In genomic region chr12:10753066-10753465, GRCh38 we compare ENCODE assay signal across 1 cellular context.
A peak's percentile ranks its signal among the peaks of the same experiment; 100 is the strongest.
TF ChIP-seq lines count a peak whose summit lies in the region.

No MANE protein-coding gene starts in this region.

TF ChIP-seq in HEK293, 187 proteins besides CTCF, POLR2A, EP300 and RAD21:
- TF ChIP-seq PRDM2 (tag by site-specific recombination; IDR thresholded peaks at IDR 0.05; ENCODE audit: borderline replicate concordance) (no peak), ZNF354C (tag by site-specific recombination; IDR thresholded peaks at IDR 0.05; ENCODE audit: borderline replicate concordance, low read depth) (no peak), PRDM4 (tag by site-specific recombination; IDR thresholded peaks at IDR 0.05) (no peak), WT1 (tag by site-specific recombination; IDR thresholded peaks at IDR 0.05) (no peak), ZFP69B (tag by site-specific recombination; IDR thresholded peaks at IDR 0.05) (no peak), ZFHX2 (tag by site-specific recombination; conservative IDR thresholded peaks at IDR 0.05) (peak; percentile 73), EGR2 (tag by site-specific recombination; IDR thresholded peaks at IDR 0.05; ENCODE audit: low read depth) (peak; percentile 56; the same call in 1 of the 2 replicates), ZBTB1 (tag by site-specific recombination; IDR thresholded peaks at IDR 0.05) (no peak)
